1 cellular context compared by ENCODE assay signal in genomic region chr20:51931321-51931720, GRCh38.
TF ChIP-seq lines count a peak whose summit lies in the region.

No MANE protein-coding gene starts in this region.

TF ChIP-seq in GM23338, 12 proteins besides CTCF, POLR2A, EP300 and RAD21 (continued from another document):
- TF ChIP-seq, protein P1, sequence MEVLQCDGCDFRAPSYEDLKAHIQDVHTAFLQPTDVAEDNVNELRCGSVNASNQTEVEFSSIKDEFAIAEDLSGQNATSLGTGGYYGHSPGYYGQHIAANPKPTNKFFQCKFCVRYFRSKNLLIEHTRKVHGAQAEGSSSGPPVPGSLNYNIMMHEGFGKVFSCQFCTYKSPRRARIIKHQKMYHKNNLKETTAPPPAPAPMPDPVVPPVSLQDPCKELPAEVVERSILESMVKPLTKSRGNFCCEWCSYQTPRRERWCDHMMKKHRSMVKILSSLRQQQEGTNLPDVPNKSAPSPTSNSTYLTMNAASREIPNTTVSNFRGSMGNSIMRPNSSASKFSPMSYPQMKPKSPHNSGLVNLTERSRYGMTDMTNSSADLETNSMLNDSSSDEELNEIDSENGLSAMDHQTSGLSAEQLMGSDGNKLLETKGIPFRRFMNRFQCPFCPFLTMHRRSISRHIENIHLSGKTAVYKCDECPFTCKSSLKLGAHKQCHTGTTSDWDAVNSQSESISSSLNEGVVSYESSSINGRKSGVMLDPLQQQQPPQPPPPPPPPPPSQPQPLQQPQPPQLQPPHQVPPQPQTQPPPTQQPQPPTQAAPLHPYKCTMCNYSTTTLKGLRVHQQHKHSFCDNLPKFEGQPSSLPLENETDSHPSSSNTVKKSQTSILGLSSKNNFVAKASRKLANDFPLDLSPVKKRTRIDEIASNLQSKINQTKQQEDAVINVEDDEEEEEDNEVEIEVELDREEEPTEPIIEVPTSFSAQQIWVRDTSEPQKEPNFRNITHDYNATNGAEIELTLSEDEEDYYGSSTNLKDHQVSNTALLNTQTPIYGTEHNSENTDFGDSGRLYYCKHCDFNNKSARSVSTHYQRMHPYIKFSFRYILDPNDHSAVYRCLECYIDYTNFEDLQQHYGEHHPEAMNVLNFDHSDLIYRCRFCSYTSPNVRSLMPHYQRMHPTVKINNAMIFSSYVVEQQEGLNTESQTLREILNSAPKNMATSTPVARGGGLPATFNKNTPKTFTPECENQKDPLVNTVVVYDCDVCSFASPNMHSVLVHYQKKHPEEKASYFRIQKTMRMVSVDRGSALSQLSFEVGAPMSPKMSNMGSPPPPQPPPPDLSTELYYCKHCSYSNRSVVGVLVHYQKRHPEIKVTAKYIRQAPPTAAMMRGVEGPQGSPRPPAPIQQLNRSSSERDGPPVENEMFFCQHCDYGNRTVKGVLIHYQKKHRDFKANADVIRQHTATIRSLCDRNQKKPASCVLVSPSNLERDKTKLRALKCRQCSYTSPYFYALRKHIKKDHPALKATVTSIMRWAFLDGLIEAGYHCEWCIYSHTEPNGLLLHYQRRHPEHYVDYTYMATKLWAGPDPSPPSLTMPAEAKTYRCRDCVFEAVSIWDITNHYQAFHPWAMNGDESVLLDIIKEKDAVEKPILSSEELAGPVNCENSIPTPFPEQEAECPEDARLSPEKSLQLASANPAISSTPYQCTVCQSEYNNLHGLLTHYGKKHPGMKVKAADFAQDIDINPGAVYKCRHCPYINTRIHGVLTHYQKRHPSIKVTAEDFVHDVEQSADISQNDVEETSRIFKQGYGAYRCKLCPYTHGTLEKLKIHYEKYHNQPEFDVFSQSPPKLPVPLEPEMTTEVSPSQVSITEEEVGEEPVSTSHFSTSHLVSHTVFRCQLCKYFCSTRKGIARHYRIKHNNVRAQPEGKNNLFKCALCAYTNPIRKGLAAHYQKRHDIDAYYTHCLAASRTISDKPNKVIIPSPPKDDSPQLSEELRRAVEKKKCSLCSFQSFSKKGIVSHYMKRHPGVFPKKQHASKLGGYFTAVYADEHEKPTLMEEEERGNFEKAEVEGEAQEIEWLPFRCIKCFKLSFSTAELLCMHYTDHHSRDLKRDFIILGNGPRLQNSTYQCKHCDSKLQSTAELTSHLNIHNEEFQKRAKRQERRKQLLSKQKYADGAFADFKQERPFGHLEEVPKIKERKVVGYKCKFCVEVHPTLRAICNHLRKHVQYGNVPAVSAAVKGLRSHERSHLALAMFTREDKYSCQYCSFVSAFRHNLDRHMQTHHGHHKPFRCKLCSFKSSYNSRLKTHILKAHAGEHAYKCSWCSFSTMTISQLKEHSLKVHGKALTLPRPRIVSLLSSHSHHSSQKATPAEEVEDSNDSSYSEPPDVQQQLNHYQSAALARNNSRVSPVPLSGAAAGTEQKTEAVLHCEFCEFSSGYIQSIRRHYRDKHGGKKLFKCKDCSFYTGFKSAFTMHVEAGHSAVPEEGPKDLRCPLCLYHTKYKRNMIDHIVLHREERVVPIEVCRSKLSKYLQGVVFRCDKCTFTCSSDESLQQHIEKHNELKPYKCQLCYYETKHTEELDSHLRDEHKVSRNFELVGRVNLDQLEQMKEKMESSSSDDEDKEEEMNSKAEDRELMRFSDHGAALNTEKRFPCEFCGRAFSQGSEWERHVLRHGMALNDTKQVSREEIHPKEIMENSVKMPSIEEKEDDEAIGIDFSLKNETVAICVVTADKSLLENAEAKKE (CRISPR knock-in tag; IDR thresholded peaks at IDR 0.05) = no peak
- no peak for TF ChIP-seq NANOG (IDR thresholded peaks at IDR 0.05; ENCODE audit: borderline replicate concordance)
- no peak for TF ChIP-seq CREB1 (CRISPR knock-in tag; IDR thresholded peaks at IDR 0.05; ENCODE audit: low read depth)
- no peak for TF ChIP-seq STAT1 (IDR thresholded peaks at IDR 0.05; ENCODE audit: unreplicated experiment)
- TF ChIP-seq JUNB (IDR thresholded peaks at IDR 0.05; ENCODE audit: unreplicated experiment) = no peak
- no peak for TF ChIP-seq ZNF331 (CRISPR knock-in tag; IDR thresholded peaks at IDR 0.05; ENCODE audit: low read depth)
- TF ChIP-seq, protein P2, sequence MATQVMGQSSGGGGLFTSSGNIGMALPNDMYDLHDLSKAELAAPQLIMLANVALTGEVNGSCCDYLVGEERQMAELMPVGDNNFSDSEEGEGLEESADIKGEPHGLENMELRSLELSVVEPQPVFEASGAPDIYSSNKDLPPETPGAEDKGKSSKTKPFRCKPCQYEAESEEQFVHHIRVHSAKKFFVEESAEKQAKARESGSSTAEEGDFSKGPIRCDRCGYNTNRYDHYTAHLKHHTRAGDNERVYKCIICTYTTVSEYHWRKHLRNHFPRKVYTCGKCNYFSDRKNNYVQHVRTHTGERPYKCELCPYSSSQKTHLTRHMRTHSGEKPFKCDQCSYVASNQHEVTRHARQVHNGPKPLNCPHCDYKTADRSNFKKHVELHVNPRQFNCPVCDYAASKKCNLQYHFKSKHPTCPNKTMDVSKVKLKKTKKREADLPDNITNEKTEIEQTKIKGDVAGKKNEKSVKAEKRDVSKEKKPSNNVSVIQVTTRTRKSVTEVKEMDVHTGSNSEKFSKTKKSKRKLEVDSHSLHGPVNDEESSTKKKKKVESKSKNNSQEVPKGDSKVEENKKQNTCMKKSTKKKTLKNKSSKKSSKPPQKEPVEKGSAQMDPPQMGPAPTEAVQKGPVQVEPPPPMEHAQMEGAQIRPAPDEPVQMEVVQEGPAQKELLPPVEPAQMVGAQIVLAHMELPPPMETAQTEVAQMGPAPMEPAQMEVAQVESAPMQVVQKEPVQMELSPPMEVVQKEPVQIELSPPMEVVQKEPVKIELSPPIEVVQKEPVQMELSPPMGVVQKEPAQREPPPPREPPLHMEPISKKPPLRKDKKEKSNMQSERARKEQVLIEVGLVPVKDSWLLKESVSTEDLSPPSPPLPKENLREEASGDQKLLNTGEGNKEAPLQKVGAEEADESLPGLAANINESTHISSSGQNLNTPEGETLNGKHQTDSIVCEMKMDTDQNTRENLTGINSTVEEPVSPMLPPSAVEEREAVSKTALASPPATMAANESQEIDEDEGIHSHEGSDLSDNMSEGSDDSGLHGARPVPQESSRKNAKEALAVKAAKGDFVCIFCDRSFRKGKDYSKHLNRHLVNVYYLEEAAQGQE (IDR thresholded peaks at IDR 0.05; ENCODE audit: unreplicated experiment) = no peak
- no peak for TF ChIP-seq POLR2AphosphoS5 (IDR thresholded peaks at IDR 0.05; ENCODE audit: low read depth)
- TF ChIP-seq EZH2phosphoT487 (IDR thresholded peaks at IDR 0.05; ENCODE audit: unreplicated experiment) = no peak
